Comparison of ENCODE assay signal across 12 cellular contexts in genomic region chr15:81322708-81323253, GRCh38. TPM values are rescaled to one million over a fixed set of nuclear protein-coding genes. Genes with fewer than 3 reads are reported as not detected.
DNase-seq lines count a peak whose midpoint lies in the region; ATAC-seq, FAIRE-seq and TF ChIP-seq lines count a peak whose summit lies in the region.
"Had no signal": no experiment of that assay in that cellular context is flagged by ENCODE, and none has a peak within 500 bp of the region (broad histone marks: within the 10 kb centered on the region; RNA-seq: fewer than 3 reads in every experiment).

No MANE protein-coding gene starts in this region.

- intact Hi-C loops in activated CD8-positive, alpha-beta T cell treated with anti-CD3 and anti-CD28 coated beads for 36 hours (cut with micrococcal nuclease), result loop anchor here (5.0 kb wide), 1 partner anchor 50 kb away; no protein-coding TSS in a partner anchor

- FAIRE-seq in H54 (lab: Jason Lieb, UNC), result no peak
- FAIRE-seq: GM18507 had no signal

- no peak overlapping the region for H3K27ac Mint-ChIP-seq in activated CD8-positive, alpha-beta memory T cell treated with anti-CD3 and anti-CD28 coated beads, Interleukin-2, amount 10 ng/mL, durations not matched to agents 7 days and 5 days
- H3K27ac Mint-ChIP-seq in activated CD8-positive, alpha-beta T cell treated with anti-CD3 and anti-CD28 coated beads for 36 hours, result peak overlapping the region; percentile 51
- peak overlapping the region; percentile 31 for H3K27ac Mint-ChIP-seq in stimulated activated naive B cell treated with anti-CD40 and anti-IgM and Interleukin-4, amounts not matched to agents 10 μg/mL and 1 μg/mL and 100 μg/mL, for 72 hours

- H3K36me3 Mint-ChIP-seq in activated CD8-positive, alpha-beta memory T cell treated with anti-CD3 and anti-CD28 coated beads, Interleukin-2, amount 10 ng/mL, durations not matched to agents 7 days and 5 days, result peaks cover 10% of the 10 kb centered on the region
- H3K36me3 Mint-ChIP-seq in activated CD8-positive, alpha-beta T cell treated with anti-CD3 and anti-CD28 coated beads for 36 hours (ENCODE audit: low read depth), result peaks cover 16% of the 10 kb centered on the region
- peaks cover 0 to 27% of the 10 kb centered on the region in 2 donors for H3K36me3 Mint-ChIP-seq in stimulated activated naive B cell treated with anti-CD40 and anti-IgM and Interleukin-4, amounts not matched to agents 10 μg/mL and 1 μg/mL and 100 μg/mL, for 72 hours

- no peak for TF ChIP-seq CTCF in activated CD8-positive, alpha-beta T cell treated with anti-CD3 and anti-CD28 coated beads for 36 hours (IDR thresholded peaks at IDR 0.05)
- no peak for TF ChIP-seq CTCF in fibroblast of villous mesenchyme (IDR thresholded peaks at IDR 0.05; ENCODE audit: insufficient read depth, low read depth, low read length)

- H3K9me3 Mint-ChIP-seq in activated CD8-positive, alpha-beta memory T cell treated with anti-CD3 and anti-CD28 coated beads, Interleukin-2, amount 10 ng/mL, durations not matched to agents 7 days and 5 days (ENCODE audit: low read depth), result no peaks in the 10 kb centered on the region
- no peaks in the 10 kb centered on the region for H3K9me3 Mint-ChIP-seq in activated CD8-positive, alpha-beta T cell treated with anti-CD3 and anti-CD28 coated beads for 36 hours
- H3K9me3 Mint-ChIP-seq in stimulated activated naive B cell treated with anti-CD40 and anti-IgM and Interleukin-4, amounts not matched to agents 10 μg/mL and 1 μg/mL and 100 μg/mL, for 72 hours, result no peaks in the 10 kb centered on the region

- no peak for TF ChIP-seq POLR2A in H54 (IDR thresholded peaks at IDR 0.05; ENCODE audit: low read depth, low read length)

- CTCF ChIA-PET in activated CD8-positive, alpha-beta memory T cell treated with anti-CD3 and anti-CD28 coated beads, Interleukin-2, amount 10 ng/mL, durations not matched to agents 7 days and 5 days (lab: Charles Lee), result interaction anchor here (0.8 to 3.6 kb wide), 5 partner anchors 18 to 57 kb away, joined by 3 to 20 read pairs (median 3); no protein-coding TSS in a partner anchor
- CTCF ChIA-PET in activated CD8-positive, alpha-beta T cell treated with anti-CD3 and anti-CD28 coated beads for 36 hours (lab: Charles Lee), result interaction anchor here (1.1 to 2.9 kb wide), 3 partner anchors 23 to 56 kb away, joined by 3 to 13 read pairs (median 12); no protein-coding TSS in a partner anchor

- no peaks in the 10 kb centered on the region for H3K27me3 Mint-ChIP-seq in activated CD8-positive, alpha-beta memory T cell treated with anti-CD3 and anti-CD28 coated beads, Interleukin-2, amount 10 ng/mL, durations not matched to agents 7 days and 5 days
- no peaks in the 10 kb centered on the region for H3K27me3 Mint-ChIP-seq in activated CD8-positive, alpha-beta T cell treated with anti-CD3 and anti-CD28 coated beads for 36 hours
- no peaks in the 10 kb centered on the region for H3K27me3 Mint-ChIP-seq in stimulated activated naive B cell treated with anti-CD40 and anti-IgM and Interleukin-4, amounts not matched to agents 10 μg/mL and 1 μg/mL and 100 μg/mL, for 72 hours

- peaks cover 29% of the 10 kb centered on the region for H3K4me1 Mint-ChIP-seq in activated CD8-positive, alpha-beta memory T cell treated with anti-CD3 and anti-CD28 coated beads, Interleukin-2, amount 10 ng/mL, durations not matched to agents 7 days and 5 days
- peaks cover 37% of the 10 kb centered on the region for H3K4me1 Mint-ChIP-seq in activated CD8-positive, alpha-beta T cell treated with anti-CD3 and anti-CD28 coated beads for 36 hours (ENCODE audit: low read depth)
- H3K4me1 Mint-ChIP-seq in stimulated activated naive B cell treated with anti-CD40 and anti-IgM and Interleukin-4, amounts not matched to agents 10 μg/mL and 1 μg/mL and 100 μg/mL, for 72 hours, result peaks cover 39 to 55% of the 10 kb centered on the region in 2 donors

- ATAC-seq in activated CD8-positive, alpha-beta memory T cell treated with anti-CD3 and anti-CD28 coated beads, Interleukin-2, amount 10 ng/mL, durations not matched to agents 7 days and 5 days, result no peak
- ATAC-seq in activated CD8-positive, alpha-beta T cell treated with anti-CD3 and anti-CD28 coated beads for 36 hours, result no peak
- no peak for ATAC-seq in stimulated activated naive B cell treated with anti-CD40 and anti-IgM and Interleukin-4, amounts not matched to agents 10 μg/mL and 1 μg/mL and 100 μg/mL, for 72 hours (replicated peaks)
- ATAC-seq in HG02763 (IDR thresholded peaks at IDR 0.05; ENCODE audit: unreplicated experiment) (no peak), HG03354 (IDR thresholded peaks at IDR 0.05; ENCODE audit: poor library complexity, severe bottlenecking, unreplicated experiment) (no peak)

- no peak for DNase-seq in activated CD8-positive, alpha-beta memory T cell treated with anti-CD3 and anti-CD28 coated beads, Interleukin-2, amount 10 ng/mL, durations not matched to agents 7 days and 5 days
- no peak for DNase-seq in activated CD8-positive, alpha-beta memory T cell treated with anti-CD3 and anti-CD28 coated beads for 24 hours
- no peak for DNase-seq in activated CD8-positive, alpha-beta T cell treated with anti-CD3 and anti-CD28 coated beads for 36 hours
- DNase-seq in fibroblast of villous mesenchyme (ENCODE audit: low read depth), result no peak
- DNase-seq in stimulated activated naive B cell treated with anti-CD40 and anti-IgM and Interleukin-4, amounts not matched to agents 10 μg/mL and 1 μg/mL and 100 μg/mL, for 72 hours, result no peak
- DNase-seq in H54 (ENCODE audit: insufficient read length, low spot score), result no peak
- DNase-seq: effector CD8-positive, alpha-beta T cell; NCI-H748 treated with DMSO at 0.1 percent for 48 hours had no signal

- H3K4me3 Mint-ChIP-seq in activated CD8-positive, alpha-beta memory T cell treated with anti-CD3 and anti-CD28 coated beads, Interleukin-2, amount 10 ng/mL, durations not matched to agents 7 days and 5 days, result peak overlapping the region; percentile 10
- peak overlapping the region; percentile 58 for H3K4me3 Mint-ChIP-seq in activated CD8-positive, alpha-beta T cell treated with anti-CD3 and anti-CD28 coated beads for 36 hours
- H3K4me3 Mint-ChIP-seq in stimulated activated naive B cell treated with anti-CD40 and anti-IgM and Interleukin-4, amounts not matched to agents 10 μg/mL and 1 μg/mL and 100 μg/mL, for 72 hours, result peak overlapping the region; percentile 39 to 59

- POLR2A ChIA-PET in activated CD8-positive, alpha-beta T cell treated with anti-CD3 and anti-CD28 coated beads for 36 hours (lab: Charles Lee), result interaction anchor here (0.8 to 4.7 kb wide), 3 partner anchors 13 to 26 kb away, joined by 3 to 29 read pairs (median 29); no protein-coding TSS in a partner anchor

- H3K4me3 ChIP-seq in fibroblast of villous mesenchyme (ENCODE audit: low read depth, low read length), result peak overlapping the region; percentile 95

RNA-seq across cellular contexts. Expression of gene STARD5, which starts 1.2 kb away (rescaled TPM):
- 1 to 10 TPM; 4.8 to 5.2 TPM for total RNA-seq in activated CD8-positive, alpha-beta memory T cell treated with anti-CD3 and anti-CD28 coated beads, Interleukin-2, amount 10 ng/mL, durations not matched to agents 7 days and 5 days
- 1 to 10 TPM; 6.7 to 6.9 TPM for total RNA-seq in activated CD8-positive, alpha-beta T cell treated with anti-CD3 and anti-CD28 coated beads for 36 hours
- total RNA-seq in fibroblast of villous mesenchyme, result 9.3 and 14.7 TPM in 2 replicates

RNA-seq across cellular contexts. Expression of gene TMC3, which starts 51.2 kb away (rescaled TPM):
- total RNA-seq in activated CD8-positive, alpha-beta memory T cell treated with anti-CD3 and anti-CD28 coated beads, Interleukin-2, amount 10 ng/mL, durations not matched to agents 7 days and 5 days, result not detected
- total RNA-seq in activated CD8-positive, alpha-beta T cell treated with anti-CD3 and anti-CD28 coated beads for 36 hours, result not detected
- total RNA-seq in fibroblast of villous mesenchyme, result not detected in 2 replicates
- total RNA-seq: mesenteric fat pad had no signal
